In genomic region chr19:40285353-40286234, GRCh38 we compare ENCODE assay signal across 8 cellular contexts. TPM values are rescaled to one million over a fixed set of nuclear protein-coding genes. Genes with fewer than 3 reads are reported as not detected.
DNase-seq lines count a peak whose midpoint lies in the region; ATAC-seq and TF ChIP-seq lines count a peak whose summit lies in the region.

No MANE protein-coding gene starts in this region.

- intact Hi-C loops in CD14-positive monocyte (cut with micrococcal nuclease) (loop anchor here in 1 of 2 donors (5.0 to 10.0 kb wide), 2 partner anchors 151 to 157 kb away; partner anchors contain the start of gene SERTAD3), left lung (cut with DNase I) (no loop called here)

- H3K9me3 Mint-ChIP-seq in CD14-positive monocyte, result no peaks in the 10 kb centered on the region

- peaks cover 0 to 2% (median 2%) of the 10 kb centered on the region in 3 donors for H3K27me3 Mint-ChIP-seq in CD14-positive monocyte (ENCODE audit: low read depth in 3 of 3)

- H3K4me3 ChIP-seq in left lung, result peak overlapping the region; percentile 76 to 79

- DNase-seq in CD14-positive monocyte (ENCODE audit: low spot score) (peak; percentile 99), NCI-H69 (lab: John Stamatoyannopoulos, UW) (peak; percentile 100), dermis blood vessel endothelial cell (peak; percentile 100), left lung (peak; percentile 99)
- peak; percentile 96 for DNase-seq in activated CD4-positive, alpha-beta T cell treated with anti-CD3 and anti-CD28 coated beads, Interleukin-2, amount 50 U/mL, for 1 hour
- peak; percentile 97 for DNase-seq in stimulated activated CD4-positive, alpha-beta T cell treated with anti-CD3 and anti-CD28 coated beads, Interleukin-2, amount 100 ng/mL, for 4 hours (ENCODE audit: low read depth)

- ATAC-seq in GM19372 (IDR thresholded peaks at IDR 0.05; ENCODE audit: low read depth, unreplicated experiment) (peak; percentile 84), HG03521 (IDR thresholded peaks at IDR 0.05; ENCODE audit: unreplicated experiment) (peak; percentile 83), left lung (peak; percentile 95)

- peaks cover 3 to 4% of the 10 kb centered on the region in 2 donors for H3K36me3 Mint-ChIP-seq in CD14-positive monocyte

- peak overlapping the region; percentile 99 to 100 (median 100) for H3K27ac Mint-ChIP-seq in CD14-positive monocyte

- H3K9me3 ChIP-seq in left lung, result no peaks in the 10 kb centered on the region

- no peak for TF ChIP-seq CTCF in CD14-positive monocyte (IDR thresholded peaks at IDR 0.05)
- TF ChIP-seq CTCF in left lung (IDR thresholded peaks at IDR 0.05), result no peak

- peaks cover 31% of the 10 kb centered on the region for H3K4me1 Mint-ChIP-seq in CD14-positive monocyte

- H3K27ac ChIP-seq in left lung, result peak overlapping the region; percentile 94 to 97

- H3K4me3 Mint-ChIP-seq in CD14-positive monocyte, result peak overlapping the region; percentile 94 to 95

- H3K27me3 ChIP-seq in left lung, result no peaks in the 10 kb centered on the region

- H3K4me1 ChIP-seq in left lung, result peaks cover 22 to 45% of the 10 kb centered on the region in 2 donors

- H3K36me3 ChIP-seq in left lung, result no peaks in the 10 kb centered on the region

RNA-seq across cellular contexts. Expression of gene AKT2, which starts 0.4 kb away (rescaled TPM):
- 10 to 100 TPM; 11.4 to 16.3 TPM for polyA plus RNA-seq in CD14-positive monocyte
- total RNA-seq in dermis blood vessel endothelial cell (37.3 and 45.8 TPM in 2 replicates), left lung (100 to 1,000 TPM; 102 to 116 TPM)

RNA-seq across cellular contexts. Expression of gene CCNP, which starts 59.1 kb away (rescaled TPM):
- polyA plus RNA-seq in CD14-positive monocyte, result not detected
- total RNA-seq in dermis blood vessel endothelial cell, result 0.09 and 0.34 TPM in 2 replicates
- under 1 TPM in 1 of 2 donors, not detected in 1; 0.15 TPM for total RNA-seq in left lung

Comparison
In these comparisons a context has a peak if more than half of its experiments do, and no peak if none do; other contexts are left out.
1. Peak in every context shown above with its lines: DNase-seq, ATAC-seq, H3K4me3 ChIP-seq and H3K27ac ChIP-seq.